In genomic region chr1:220485131-220485530, GRCh38 we compare ENCODE assay signal across 21 cellular contexts. TPM values are rescaled to one million over a fixed set of nuclear protein-coding genes. Genes with fewer than 3 reads are reported as not detected.
DNase-seq lines count a peak whose midpoint lies in the region; ATAC-seq and TF ChIP-seq lines count a peak whose summit lies in the region.
"Had no signal": no experiment of that assay in that cellular context is flagged by ENCODE, and none has a peak within 500 bp of the region (broad histone marks: within the 10 kb centered on the region; RNA-seq: fewer than 3 reads in every experiment).

No MANE protein-coding gene starts in this region.

- H3K9me3 ChIP-seq in breast epithelium (no peaks in the 10 kb centered on the region), PC-3 (ENCODE audit: low read length) (no peaks in the 10 kb centered on the region)
- H3K9me3 ChIP-seq: left ventricle myocardium inferior had no signal

- H2AFZ ChIP-seq in PC-3 (ENCODE audit: low read length): no peak overlapping the region
- H2AFZ ChIP-seq: neural progenitor cell had no signal

- no peaks in the 10 kb centered on the region for H4K20me1 ChIP-seq in PC-3 (ENCODE audit: low read length)

- H3K36me3 ChIP-seq in breast epithelium (no peaks in the 10 kb centered on the region), PC-3 (ENCODE audit: low read depth, low read length) (no peaks in the 10 kb centered on the region)
- H3K36me3 ChIP-seq: left ventricle myocardium inferior, neural progenitor cell, upper lobe of left lung had no signal

- no peak overlapping the region for H3K4me3 Mint-ChIP-seq in MCF 10A (ENCODE audit: unreplicated experiment)
- H3K4me3 Mint-ChIP-seq: activated CD8-positive, alpha-beta T cell treated with anti-CD3 and anti-CD28 coated beads, Interleukin-2, amount 10 ng/mL, durations not matched to agents 7 days and 5 days; activated naive CD4-positive, alpha-beta T cell treated with anti-CD3 and anti-CD28 coated beads, Interleukin-2, amount 10 ng/mL, durations not matched to agents 7 days and 5 days; neural progenitor cell had no signal

- H3K27me3 ChIP-seq in breast epithelium: no peaks in the 10 kb centered on the region
- H3K27me3 ChIP-seq in PC-3 (ENCODE audit: low read length): peaks cover 42% of the 10 kb centered on the region
- H3K27me3 ChIP-seq: neural progenitor cell, upper lobe of left lung had no signal

- peak overlapping the region in 1 of 2 donors; percentile 82 for H3K27ac ChIP-seq in breast epithelium
- H3K27ac ChIP-seq in PC-3 (ENCODE audit: low read length): no peak overlapping the region
- H3K27ac ChIP-seq: neural progenitor cell, RWPE1 had no signal

- POLR2A ChIA-PET in MCF 10A (lab: Yijun Ruan, JAX): interaction anchor here (1.1 to 1.7 kb wide), 2 partner anchors 148 to 189 kb away, joined by 3 to 4 read pairs; no protein-coding TSS in a partner anchor
- POLR2A ChIA-PET in PC-3 (lab: Charles Lee; ENCODE audit: unreplicated experiment): no interaction called here

- peaks cover 4% of the 10 kb centered on the region for H3K4me1 Mint-ChIP-seq in MCF 10A (ENCODE audit: insufficient read depth, unreplicated experiment)
- H3K4me1 Mint-ChIP-seq: activated naive CD4-positive, alpha-beta T cell treated with anti-CD3 and anti-CD28 coated beads, Interleukin-2, amount 10 ng/mL, durations not matched to agents 7 days and 5 days had no signal

- H3K4me3 ChIP-seq in breast epithelium (no peak overlapping the region), PC-3 (ENCODE audit: low read length) (no peak overlapping the region)
- H3K4me3 ChIP-seq: left ventricle myocardium inferior, neural progenitor cell, upper lobe of left lung had no signal

- no peaks in the 10 kb centered on the region for H3K9me2 ChIP-seq in PC-3 (replicated peaks; ENCODE audit: low read length)

- TF ChIP-seq POLR2A in breast epithelium (IDR thresholded peaks at IDR 0.05): no peak

- BruUV-seq in MCF 10A (replicated peaks; lab: Mats Ljungman, UMichigan) (no TSS peak), PC-3 (replicated peaks; lab: Mats Ljungman, UMichigan) (no TSS peak)

- CTCF ChIA-PET in MCF 10A (lab: Yijun Ruan, JAX) (interaction anchor here (0.6 to 4.1 kb wide), 13 partner anchors 12 to 1069 kb away, joined by 3 to 48 read pairs (median 3); no protein-coding TSS in a partner anchor), PC-3 (lab: Charles Lee) (no interaction called here)

- no peak overlapping the region for H3K9ac ChIP-seq in PC-3 (ENCODE audit: low read length)
- H3K9ac ChIP-seq: neural progenitor cell had no signal

- no peak overlapping the region for H3K4me2 ChIP-seq in PC-3 (ENCODE audit: low read length)
- H3K4me2 ChIP-seq: neural progenitor cell had no signal

- H3K27me3 Mint-ChIP-seq in MCF 10A (ENCODE audit: insufficient read depth, unreplicated experiment): no peaks in the 10 kb centered on the region
- H3K27me3 Mint-ChIP-seq: activated naive CD4-positive, alpha-beta T cell treated with anti-CD3 and anti-CD28 coated beads, Interleukin-2, amount 10 ng/mL, durations not matched to agents 7 days and 5 days had no signal

- peak; percentile 14 for TF ChIP-seq CTCF in MCF 10A (IDR thresholded peaks at IDR 0.05; ENCODE audit: unreplicated experiment)
- no peak for TF ChIP-seq CTCF in breast epithelium (IDR thresholded peaks at IDR 0.05)
- TF ChIP-seq CTCF in PC-3 (conservative IDR thresholded peaks at IDR 0.05; ENCODE audit: low read depth, low read length): no peak

- no peak overlapping the region for H3K27ac Mint-ChIP-seq in MCF 10A (ENCODE audit: low read depth, unreplicated experiment)
- H3K27ac Mint-ChIP-seq: activated CD8-positive, alpha-beta T cell treated with anti-CD3 and anti-CD28 coated beads, Interleukin-2, amount 10 ng/mL, durations not matched to agents 7 days and 5 days; activated naive CD4-positive, alpha-beta T cell treated with anti-CD3 and anti-CD28 coated beads, Interleukin-2, amount 10 ng/mL, durations not matched to agents 7 days and 5 days; neural progenitor cell had no signal

- ATAC-seq in PC-3 (peak; percentile 29; the same call in 1 of the 2 replicates), HG03039 (IDR thresholded peaks at IDR 0.05; ENCODE audit: unreplicated experiment) (no peak), GM19463 (IDR thresholded peaks at IDR 0.05; ENCODE audit: unreplicated experiment) (no peak), GM18870 (IDR thresholded peaks at IDR 0.05; ENCODE audit: unreplicated experiment) (no peak), GM18519 (IDR thresholded peaks at IDR 0.05; ENCODE audit: low FRiP score, unreplicated experiment) (no peak)
- ATAC-seq: activated CD8-positive, alpha-beta T cell treated with anti-CD3 and anti-CD28 coated beads, Interleukin-2, amount 10 ng/mL, durations not matched to agents 7 days and 5 days had no signal

- intact Hi-C loops in MCF 10A (cut with micrococcal nuclease): loop anchor here (1.0 kb wide), 2 partner anchors 189 to 267 kb away; no protein-coding TSS in a partner anchor
- intact Hi-C loops in breast epithelium (cut with DNase I; ENCODE audit: low total_unique reads): no loop called here
- intact Hi-C loops in PC-3 (cut with micrococcal nuclease): no loop called here

- no peaks in the 10 kb centered on the region for H3K79me2 ChIP-seq in PC-3 (ENCODE audit: low read length)

- no peaks in the 10 kb centered on the region for H3K36me3 Mint-ChIP-seq in MCF 10A (ENCODE audit: insufficient read depth, unreplicated experiment)
- H3K36me3 Mint-ChIP-seq: activated naive CD4-positive, alpha-beta T cell treated with anti-CD3 and anti-CD28 coated beads, Interleukin-2, amount 10 ng/mL, durations not matched to agents 7 days and 5 days; neural progenitor cell had no signal

- H3K9me3 Mint-ChIP-seq in MCF 10A (ENCODE audit: unreplicated experiment): no peaks in the 10 kb centered on the region
- H3K9me3 Mint-ChIP-seq: activated naive CD4-positive, alpha-beta T cell treated with anti-CD3 and anti-CD28 coated beads, Interleukin-2, amount 10 ng/mL, durations not matched to agents 7 days and 5 days; neural progenitor cell had no signal

- DNase-seq in MCF 10A (ENCODE audit: unreplicated experiment) (peak; percentile 44), breast epithelium (ENCODE audit: low spot score in 2 of 2) (no peak), PC-3 (peak; percentile 24), iPS-NIHi7 (ENCODE audit: extremely low spot score) (peak; percentile 50)
- DNase-seq: activated CD4-positive, CD25-positive, alpha-beta regulatory T cell treated with anti-CD3 and anti-CD28 coated beads, Interleukin-2, amount 50 U/mL, for 72 hours; activated CD8-positive, alpha-beta T cell treated with anti-CD3 and anti-CD28 coated beads, Interleukin-2, amount 10 ng/mL, durations not matched to agents 7 days and 5 days; activated naive CD4-positive, alpha-beta T cell treated with anti-CD3 and anti-CD28 coated beads, Interleukin-2, amount 10 ng/mL, durations not matched to agents 7 days and 5 days; activated T-cell treated with anti-CD3 and anti-CD28 coated beads, Interleukin-2, amount 50 U/mL, for 48 hours; anterior cingulate cortex; KG1; left ventricle myocardium inferior; NCI-H187 treated with DMSO at 0.1 percent for 48 hours; stimulated activated CD4-positive, alpha-beta T cell treated with anti-CD3 and anti-CD28 coated beads, Interleukin-1b, Interleukin-23, amount 100 ng/mL, for 48 hours; stimulated activated naive CD4-positive, alpha-beta T cell treated with Interleukin-2 at 50 U/mL for 16 hours; upper lobe of left lung had no signal

- no peaks in the 10 kb centered on the region for H3K4me1 ChIP-seq in breast epithelium
- H3K4me1 ChIP-seq in PC-3 (ENCODE audit: insufficient read depth, low read length): 0 out of 2 replicates have a peak, but pooled peaks cover 4% of the 10 kb centered on the region
- H3K4me1 ChIP-seq: neural progenitor cell, upper lobe of left lung had no signal

- H3F3A ChIP-seq in PC-3 (ENCODE audit: low read length, unreplicated experiment): no peaks in the 10 kb centered on the region

RNA-seq across cellular contexts. Expression of gene MARK1, which starts 42.8 kb away (rescaled TPM):
- total RNA-seq in MCF 10A (2022): 7.5 and 12.9 TPM in 2 replicates
- 10 to 100 TPM in 1 of 3 donors, 1 to 10 TPM in 2; 6.6 to 13.8 (median 9.8) TPM for total RNA-seq in breast epithelium
- total RNA-seq in PC-3 (2014; rRNA removed): 0.40 and 1.5 TPM in 2 replicates
- total RNA-seq: activated CD8-positive, alpha-beta T cell treated with anti-CD3 and anti-CD28 coated beads, Interleukin-2, amount 10 ng/mL, durations not matched to agents 7 days and 5 days had no signal

Comparison
In these comparisons a context has a peak if more than half of its experiments do, and no peak if none do; other contexts are left out.
1. DNase-seq: peak in MCF 10A (single experiment), PC-3 (single experiment) and iPS-NIHi7 (single experiment); none in breast epithelium (0 of 2).